18 cellular contexts compared by ENCODE assay signal in the genomic region with DNA sequence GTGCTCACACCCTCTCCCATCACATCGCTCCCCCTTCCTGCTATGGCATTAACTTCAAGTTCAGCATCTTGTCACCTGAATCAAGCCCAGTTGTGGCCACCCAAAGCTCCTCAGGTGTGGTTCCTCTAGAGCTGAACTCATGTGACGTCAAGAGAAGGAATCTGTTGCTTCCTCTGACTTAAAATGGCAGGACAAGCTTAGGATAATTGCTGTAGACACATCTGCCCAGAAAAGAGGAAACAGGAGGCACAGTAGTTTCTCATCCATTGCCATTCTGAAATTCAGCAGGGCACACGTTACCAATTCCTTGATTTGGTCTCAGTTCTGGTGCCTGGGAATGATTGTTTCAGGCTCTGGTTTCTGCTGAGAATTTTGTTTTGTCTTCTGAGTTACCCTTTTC. TPM values are rescaled to one million over a fixed set of nuclear protein-coding genes. Genes with fewer than 3 reads are reported as not detected.
DNase-seq lines count a peak whose midpoint lies in the region; ATAC-seq, FAIRE-seq and TF ChIP-seq lines count a peak whose summit lies in the region.
"Had no signal": no experiment of that assay in that cellular context is flagged by ENCODE, and none has a peak within 500 bp of the region (broad histone marks: within the 10 kb centered on the region; RNA-seq: fewer than 3 reads in every experiment).

No MANE protein-coding gene starts in this region.

- TF ChIP-seq CTCF in NB4 (IDR thresholded peaks at IDR 0.05; ENCODE audit: low read depth, low read length) (no peak), K562 (IDR thresholded peaks at IDR 0.05 in 2 of 3, conservative IDR thresholded peaks at IDR 0.05 in 1 of 3; ENCODE audit: insufficient read depth in 2 of 3, low read depth in 1 of 3, low read length in 3 of 3) (no peak), upper lobe of right lung (IDR thresholded peaks at IDR 0.05) (no peak)

- no peaks in the 10 kb centered on the region for H3K27me3 Mint-ChIP-seq in activated T-cell treated with anti-CD3 and anti-CD28 coated beads, Interleukin-2, amount 50 U/mL, for 72 hours (ENCODE audit: low read depth)
- H3K27me3 Mint-ChIP-seq in activated CD4-positive, alpha-beta memory T cell treated with anti-CD3 and anti-CD28 coated beads for 36 hours, result no peaks in the 10 kb centered on the region
- H3K27me3 Mint-ChIP-seq: naive thymus-derived CD8-positive, alpha-beta T cell; T-cell had no signal

- H3K36me3 Mint-ChIP-seq in activated T-cell treated with anti-CD3 and anti-CD28 coated beads, Interleukin-2, amount 50 U/mL, for 72 hours (ENCODE audit: insufficient read depth in 2 of 2), result no peaks in the 10 kb centered on the region
- H3K36me3 Mint-ChIP-seq in activated CD4-positive, alpha-beta memory T cell treated with anti-CD3 and anti-CD28 coated beads for 36 hours, result no peaks in the 10 kb centered on the region
- H3K36me3 Mint-ChIP-seq: T-cell had no signal

- DNase-seq in activated T-cell treated with anti-CD3 and anti-CD28 coated beads, Interleukin-2, amount 50 U/mL, for 72 hours, result no peak
- no peak for DNase-seq in activated T-cell treated with anti-CD3 and anti-CD28 coated beads, Interleukin-2, amount 50 U/mL, for 1 hour
- DNase-seq in NB4 (ENCODE audit: low read depth) (peak; percentile 39), K562 (ENCODE audit: extremely low read depth in 1 of 4, low spot score in 3 of 4) (no peak), upper lobe of right lung (no peak), Ammon's horn (ENCODE audit: low spot score) (no peak)
- no peak for DNase-seq in activated CD4-positive, alpha-beta memory T cell treated with anti-CD3 and anti-CD28 coated beads for 36 hours
- DNase-seq: activated naive CD4-positive, alpha-beta T cell treated with Interleukin-2 at 50 U/mL for 16 hours; colonic mucosa; H7; naive thymus-derived CD8-positive, alpha-beta T cell; NCI-H2029 treated with DMSO at 0.1 percent for 48 hours; NCI-H510A; stimulated activated CD4-positive, alpha-beta T cell treated with anti-CD3 and anti-CD28 coated beads, Interleukin-12 subunit alpha, Interleukin-12 subunit beta, amount 100 ng/mL, for 4 hours; stimulated activated naive CD4-positive, alpha-beta T cell; T-cell had no signal

- H3K4me2 ChIP-seq in K562 (ENCODE audit: insufficient read depth, low read length), result peak overlapping the region; percentile 62

- peak overlapping the region; percentile 64 for H3K27ac Mint-ChIP-seq in activated T-cell treated with anti-CD3 and anti-CD28 coated beads, Interleukin-2, amount 50 U/mL, for 72 hours
- no peak overlapping the region for H3K27ac Mint-ChIP-seq in activated CD4-positive, alpha-beta memory T cell treated with anti-CD3 and anti-CD28 coated beads for 36 hours

- no peak for TF ChIP-seq RAD21 in K562 (CRISPR knock-in tag; conservative IDR thresholded peaks at IDR 0.05 in 1 of 2, IDR thresholded peaks at IDR 0.05 in 1 of 2)

- no peaks in the 10 kb centered on the region for H3K9me3 ChIP-seq in K562 (replicated peaks; ENCODE audit: control insufficient read depth, insufficient read depth, low read depth, low read length)
- H3K9me3 ChIP-seq in upper lobe of right lung, result no peaks in the 10 kb centered on the region
- H3K9me3 ChIP-seq: colonic mucosa had no signal

- TF ChIP-seq POLR2A in NB4 (IDR thresholded peaks at IDR 0.05; ENCODE audit: extremely low read depth, insufficient read length), result no peak
- no peak for TF ChIP-seq POLR2A in K562 (conservative IDR thresholded peaks at IDR 0.05)

- H3K27me3 ChIP-seq in K562 (ENCODE audit: control insufficient read depth in 2 of 2, insufficient read depth in 2 of 2, low read length in 2 of 2), result no peaks in the 10 kb centered on the region
- no peaks in the 10 kb centered on the region for H3K27me3 ChIP-seq in upper lobe of right lung
- H3K27me3 ChIP-seq: colonic mucosa had no signal

- intact Hi-C loops in K562 (cut with micrococcal nuclease) (no loop called here), upper lobe of right lung (cut with DNase I) (no loop called here)
- intact Hi-C loops in activated CD4-positive, alpha-beta memory T cell treated with anti-CD3 and anti-CD28 coated beads for 36 hours (cut with micrococcal nuclease), result no loop called here

- H3K4me3 Mint-ChIP-seq in activated T-cell treated with anti-CD3 and anti-CD28 coated beads, Interleukin-2, amount 50 U/mL, for 72 hours, result peak overlapping the region in 1 of 2 donors; percentile 54
- no peak overlapping the region for H3K4me3 Mint-ChIP-seq in activated CD4-positive, alpha-beta memory T cell treated with anti-CD3 and anti-CD28 coated beads for 36 hours
- H3K4me3 Mint-ChIP-seq: T-cell had no signal

- POLR2A ChIA-PET in K562 (lab: Yijun Ruan, JAX), result interaction anchor here (1.0 to 2.2 kb wide), 6 partner anchors 9 to 46 kb away, joined by 3 to 6 read pairs (median 4); no protein-coding TSS in a partner anchor
- POLR2A ChIA-PET in activated CD4-positive, alpha-beta memory T cell treated with anti-CD3 and anti-CD28 coated beads for 36 hours (lab: Charles Lee), result interaction anchor here (0.6 kb wide), 1 partner anchor 50 kb away, joined by 3 read pairs; no protein-coding TSS in a partner anchor

- no peak overlapping the region for H2AFZ ChIP-seq in K562 (ENCODE audit: low read depth, low read length)

- CTCF ChIA-PET in K562 (lab: Yijun Ruan, JAX; ENCODE audit: low intra/inter-chr PET ratio), result no interaction called here
- CTCF ChIA-PET in activated CD4-positive, alpha-beta memory T cell treated with anti-CD3 and anti-CD28 coated beads for 36 hours (lab: Charles Lee), result interaction anchor here (1.7 kb wide), 1 partner anchor 50 kb away, joined by 7 read pairs; no protein-coding TSS in a partner anchor

- no peaks in the 10 kb centered on the region for H3K9me3 Mint-ChIP-seq in activated T-cell treated with anti-CD3 and anti-CD28 coated beads, Interleukin-2, amount 50 U/mL, for 72 hours
- no peaks in the 10 kb centered on the region for H3K9me3 Mint-ChIP-seq in activated CD4-positive, alpha-beta memory T cell treated with anti-CD3 and anti-CD28 coated beads for 36 hours
- H3K9me3 Mint-ChIP-seq: naive thymus-derived CD8-positive, alpha-beta T cell; T-cell had no signal

- 30% methylated on average over 3 of the region's 3 CpGs for WGBS in K562 (ENCODE audit: insufficient coverage, low coverage, missing lambda C conversion rate)

- peaks cover 4% of the 10 kb centered on the region; the same call in 2 of the 3 replicates for H3K36me3 ChIP-seq in K562 (ENCODE audit: control insufficient read depth, insufficient read depth, low read length)
- no peaks in the 10 kb centered on the region for H3K36me3 ChIP-seq in upper lobe of right lung
- H3K36me3 ChIP-seq: colonic mucosa had no signal

- H3K4me3 ChIP-seq in NB4 (ENCODE audit: low read depth, low read length) (no peak overlapping the region), K562 (no peak overlapping the region), upper lobe of right lung (no peak overlapping the region)
- H3K4me3 ChIP-seq: colonic mucosa had no signal

- H3K4me1 ChIP-seq in K562 (replicated peaks in 1 of 2; ENCODE audit: control insufficient read depth in 2 of 2, insufficient read depth in 2 of 2, low read length in 2 of 2), result peaks cover 19 to 50% of the 10 kb centered on the region in 2 experiments
- H3K4me1 ChIP-seq in upper lobe of right lung, result peaks cover 20% of the 10 kb centered on the region
- H3K4me1 ChIP-seq: colonic mucosa had no signal

- FAIRE-seq in K562 (lab: Jason Lieb, UNC), result no peak

- in situ Hi-C loops in K562 (cut with MboI), result no loop called here

- BruUV-seq in K562 (replicated peaks; lab: Mats Ljungman, UMichigan), result no TSS peak

- peak overlapping the region; percentile 50 to 60; a peak in 3 of 4 replicates for H3K9ac ChIP-seq in K562 (ENCODE audit: insufficient read depth in 1 of 2, low read depth in 2 of 2, low read length in 2 of 2)

- ATAC-seq in activated T-cell treated with anti-CD3 and anti-CD28 coated beads, Interleukin-2, amount 50 U/mL, for 72 hours (replicated peaks in 1 of 2), result no peak
- ATAC-seq in K562, result no peak
- peak; percentile 20 for ATAC-seq in upper lobe of right lung
- ATAC-seq in GM19351 (IDR thresholded peaks at IDR 0.05; ENCODE audit: unreplicated experiment), result no peak
- ATAC-seq: naive thymus-derived CD8-positive, alpha-beta T cell; Panc1 had no signal

- peaks cover 99% of the 10 kb centered on the region for H3K79me2 ChIP-seq in K562 (ENCODE audit: control insufficient read depth, insufficient read depth, low read length)

- no peak for TF ChIP-seq EP300 in K562 (IDR thresholded peaks at IDR 0.05; ENCODE audit: low read length)

- H3K27ac ChIP-seq in K562 (ENCODE audit: extremely low read depth, low read depth, low read length), result peak overlapping the region; percentile 71
- H3K27ac ChIP-seq in upper lobe of right lung, result no peak overlapping the region
- H3K27ac ChIP-seq: colonic mucosa had no signal

- no peaks in the 10 kb centered on the region for H3K9me1 ChIP-seq in K562 (ENCODE audit: control insufficient read depth, insufficient read depth, low read length)

- peaks cover 19% of the 10 kb centered on the region for H4K20me1 ChIP-seq in K562 (replicated peaks; ENCODE audit: control insufficient read depth, insufficient read depth, low read length)

- peaks cover 45% of the 10 kb centered on the region for H3K4me1 Mint-ChIP-seq in activated T-cell treated with anti-CD3 and anti-CD28 coated beads, Interleukin-2, amount 50 U/mL, for 72 hours (ENCODE audit: low read depth)
- H3K4me1 Mint-ChIP-seq in activated CD4-positive, alpha-beta memory T cell treated with anti-CD3 and anti-CD28 coated beads for 36 hours (ENCODE audit: low read depth), result peaks cover 43% of the 10 kb centered on the region

RNA-seq across cellular contexts. Expression of gene RCOR1, which starts 52.1 kb away (rescaled TPM):
- 10 to 100 TPM; 19.5 to 21.3 TPM for total RNA-seq in activated T-cell treated with anti-CD3 and anti-CD28 coated beads, Interleukin-2, amount 50 U/mL, for 72 hours
- total RNA-seq in K562 (2011; cell fraction: chromatin; rRNA removed; ENCODE audit: low replicate concordance), result 52.9 and 97.1 TPM in 2 replicates
- total RNA-seq in K562 (2011; cell fraction: nucleolus; rRNA removed), result 37.2 and 37.4 TPM in 2 replicates
- total RNA-seq in K562 (2011; cell fraction: nucleoplasm; rRNA removed), result 55.9 and 83.7 TPM in 2 replicates
- 12.8 and 14.5 TPM in 2 replicates for total RNA-seq in K562 (2014; rRNA removed)
- total RNA-seq in K562 (2014; rRNA removed; fragmentation: Illumina TruSeq; extraction: Trizol), result 28.4 and 34.6 TPM in 2 replicates
- total RNA-seq in K562 (2015; rRNA removed; fragmentation: Illumina TruSeq; extraction: Trizol), result 20.9 and 21.6 TPM in 2 replicates
- 39.9 and 47.9 TPM in 2 replicates for total RNA-seq in K562 (2021)
- 28.7 and 29.3 TPM in 2 replicates for polyA plus RNA-seq in K562 (2011; rRNA removed)
- 14.3 and 23.5 TPM in 2 replicates for polyA plus RNA-seq in K562 (2011; cell fraction: cytosol; rRNA removed)
- 28.5 and 38.9 TPM in 2 replicates for polyA plus RNA-seq in K562 (2011; cell fraction: nucleus; rRNA removed)
- 21.9 and 22.8 TPM in 2 replicates for polyA plus RNA-seq in K562 (2012)
- 35.3 and 35.6 TPM in 2 replicates for polyA plus RNA-seq in K562 (2014; fragmentation: Illumina TruSeq; extraction: Trizol)
- polyA plus RNA-seq in K562 (2014; fragmentation: Nextera tagmentation; extraction: Ambion mirVana), result 10 to 100 TPM in 1 of 2 experiments, 1 to 10 TPM in 1; 8.5 to 10.9 TPM
- 16.9 and 19.1 TPM in 2 replicates for polyA plus RNA-seq in K562 (2014; rRNA removed)
- polyA minus RNA-seq in K562 (2011; rRNA and poly(A)+ RNA removed), result 34.1 and 35.8 TPM in 2 replicates
- polyA minus RNA-seq in K562 (2011; cell fraction: cytosol; rRNA and poly(A)+ RNA removed), result 22.5 and 26.1 TPM in 2 replicates
- polyA minus RNA-seq in K562 (2011; cell fraction: nucleus; rRNA and poly(A)+ RNA removed), result 12.4 and 24.8 TPM in 2 replicates
- total RNA-seq in upper lobe of right lung, result 43.6 TPM
- 10 to 100 TPM; 14.1 to 14.3 TPM for total RNA-seq in activated CD4-positive, alpha-beta memory T cell treated with anti-CD3 and anti-CD28 coated beads for 36 hours
